Comparison of ENCODE assay signal across 1 cellular context in genomic region chr16:29266612-29267011, GRCh38.
TF ChIP-seq lines count a peak whose summit lies in the region.
"Not testable (repeated sequence)": the region's sequence is repeated elsewhere in the genome, so short reads cannot be mapped to it uniquely, and the experiment has no call there.

No MANE protein-coding gene starts in this region.

TF ChIP-seq in A549, 52 proteins besides CTCF, POLR2A, EP300 and RAD21 (continued from another document):
- not testable (repeated sequence) for TF ChIP-seq FOSL2 (IDR thresholded peaks at IDR 0.05)
- TF ChIP-seq FOSL2 (CRISPR knock-in tag; IDR thresholded peaks at IDR 0.05) (peak; percentile 54), HOXB5 (CRISPR knock-in tag; IDR thresholded peaks at IDR 0.05) (0 out of 2 replicates have a peak, but pooled peaks have one; percentile 25)
